Comparison of ENCODE assay signal across 1 cellular context in genomic region chr1:67682659-67683197, GRCh38.
A peak's percentile ranks its signal among the peaks of the same experiment; 100 is the strongest.
TF ChIP-seq lines count a peak whose summit lies in the region.

No MANE protein-coding gene starts in this region.

TF ChIP-seq in HCT116, 20 proteins besides CTCF, POLR2A, EP300 and RAD21 (continued from another document):
- TF ChIP-seq, protein P1, sequence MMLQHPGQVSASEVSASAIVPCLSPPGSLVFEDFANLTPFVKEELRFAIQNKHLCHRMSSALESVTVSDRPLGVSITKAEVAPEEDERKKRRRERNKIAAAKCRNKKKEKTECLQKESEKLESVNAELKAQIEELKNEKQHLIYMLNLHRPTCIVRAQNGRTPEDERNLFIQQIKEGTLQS (IDR thresholded peaks at IDR 0.05): peak; percentile 19; the same call in 1 of the 2 replicates
TF ChIP-seq in HCT116: peak in this region for 3.
